In the genomic region with DNA sequence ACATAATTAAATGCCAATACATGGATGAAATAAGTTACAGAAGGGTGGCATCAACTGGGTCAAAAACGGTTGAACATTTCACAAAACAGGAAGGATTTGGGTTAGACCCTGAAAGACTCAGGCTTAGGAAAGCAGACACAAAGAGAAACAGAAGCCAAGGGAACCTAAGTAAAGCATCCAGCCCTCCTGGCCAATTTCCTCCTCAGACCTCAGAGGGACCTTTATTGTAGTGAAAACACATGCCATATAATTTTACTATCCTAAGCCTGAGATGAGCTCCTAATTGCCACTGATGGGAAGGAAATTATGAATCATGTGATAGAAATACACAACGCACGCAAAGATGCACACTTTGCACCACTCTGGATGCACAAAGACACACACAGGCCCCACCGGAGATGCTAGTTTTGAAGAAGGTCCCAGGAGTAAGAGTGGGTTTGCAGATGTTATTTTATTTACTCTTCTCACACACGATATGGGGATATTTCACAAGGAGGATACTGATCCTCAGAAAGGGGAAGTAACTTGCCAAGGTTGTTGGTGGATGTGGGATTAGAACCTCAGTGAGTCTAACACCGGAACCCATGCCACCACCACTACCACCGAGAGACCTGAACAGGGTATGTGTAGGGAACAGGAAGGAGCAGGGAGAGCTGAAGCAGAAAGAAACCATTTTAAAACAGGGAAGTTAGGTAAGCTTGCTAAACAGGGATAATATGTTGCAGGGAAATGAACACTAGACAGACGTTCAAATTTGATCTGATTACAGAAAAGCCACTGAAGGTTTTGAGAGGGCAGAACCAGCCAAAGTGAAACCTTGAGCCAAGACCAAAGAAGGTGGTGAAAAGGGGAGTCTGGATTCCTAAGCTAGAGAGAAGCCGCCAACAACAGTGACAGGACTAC, we compare ENCODE assay signal across 1 cellular context.
TF ChIP-seq lines count a peak whose summit lies in the region.

No MANE protein-coding gene starts in this region.

TF ChIP-seq in GM12878, 131 proteins besides CTCF, POLR2A, EP300 and RAD21:
- TF ChIP-seq, protein P1, sequence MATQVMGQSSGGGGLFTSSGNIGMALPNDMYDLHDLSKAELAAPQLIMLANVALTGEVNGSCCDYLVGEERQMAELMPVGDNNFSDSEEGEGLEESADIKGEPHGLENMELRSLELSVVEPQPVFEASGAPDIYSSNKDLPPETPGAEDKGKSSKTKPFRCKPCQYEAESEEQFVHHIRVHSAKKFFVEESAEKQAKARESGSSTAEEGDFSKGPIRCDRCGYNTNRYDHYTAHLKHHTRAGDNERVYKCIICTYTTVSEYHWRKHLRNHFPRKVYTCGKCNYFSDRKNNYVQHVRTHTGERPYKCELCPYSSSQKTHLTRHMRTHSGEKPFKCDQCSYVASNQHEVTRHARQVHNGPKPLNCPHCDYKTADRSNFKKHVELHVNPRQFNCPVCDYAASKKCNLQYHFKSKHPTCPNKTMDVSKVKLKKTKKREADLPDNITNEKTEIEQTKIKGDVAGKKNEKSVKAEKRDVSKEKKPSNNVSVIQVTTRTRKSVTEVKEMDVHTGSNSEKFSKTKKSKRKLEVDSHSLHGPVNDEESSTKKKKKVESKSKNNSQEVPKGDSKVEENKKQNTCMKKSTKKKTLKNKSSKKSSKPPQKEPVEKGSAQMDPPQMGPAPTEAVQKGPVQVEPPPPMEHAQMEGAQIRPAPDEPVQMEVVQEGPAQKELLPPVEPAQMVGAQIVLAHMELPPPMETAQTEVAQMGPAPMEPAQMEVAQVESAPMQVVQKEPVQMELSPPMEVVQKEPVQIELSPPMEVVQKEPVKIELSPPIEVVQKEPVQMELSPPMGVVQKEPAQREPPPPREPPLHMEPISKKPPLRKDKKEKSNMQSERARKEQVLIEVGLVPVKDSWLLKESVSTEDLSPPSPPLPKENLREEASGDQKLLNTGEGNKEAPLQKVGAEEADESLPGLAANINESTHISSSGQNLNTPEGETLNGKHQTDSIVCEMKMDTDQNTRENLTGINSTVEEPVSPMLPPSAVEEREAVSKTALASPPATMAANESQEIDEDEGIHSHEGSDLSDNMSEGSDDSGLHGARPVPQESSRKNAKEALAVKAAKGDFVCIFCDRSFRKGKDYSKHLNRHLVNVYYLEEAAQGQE (IDR thresholded peaks at IDR 0.05; ENCODE audit: low read depth, low read length) = no peak
- TF ChIP-seq, protein P2, sequence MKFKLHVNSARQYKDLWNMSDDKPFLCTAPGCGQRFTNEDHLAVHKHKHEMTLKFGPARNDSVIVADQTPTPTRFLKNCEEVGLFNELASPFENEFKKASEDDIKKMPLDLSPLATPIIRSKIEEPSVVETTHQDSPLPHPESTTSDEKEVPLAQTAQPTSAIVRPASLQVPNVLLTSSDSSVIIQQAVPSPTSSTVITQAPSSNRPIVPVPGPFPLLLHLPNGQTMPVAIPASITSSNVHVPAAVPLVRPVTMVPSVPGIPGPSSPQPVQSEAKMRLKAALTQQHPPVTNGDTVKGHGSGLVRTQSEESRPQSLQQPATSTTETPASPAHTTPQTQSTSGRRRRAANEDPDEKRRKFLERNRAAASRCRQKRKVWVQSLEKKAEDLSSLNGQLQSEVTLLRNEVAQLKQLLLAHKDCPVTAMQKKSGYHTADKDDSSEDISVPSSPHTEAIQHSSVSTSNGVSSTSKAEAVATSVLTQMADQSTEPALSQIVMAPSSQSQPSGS (IDR thresholded peaks at IDR 0.05; ENCODE audit: low read length) = no peak
- TF ChIP-seq CEBPB (IDR thresholded peaks at IDR 0.05; ENCODE audit: borderline replicate concordance in 1 of 2, low read depth in 2 of 2, low read length in 2 of 2) (no peak), ETV6 (conservative IDR thresholded peaks at IDR 0.05 in 1 of 2, IDR thresholded peaks at IDR 0.05 in 1 of 2; ENCODE audit: borderline replicate concordance in 1 of 2, low read depth in 1 of 2) (no peak), RFX5 (IDR thresholded peaks at IDR 0.05; ENCODE audit: low read depth, low read length) (no peak), HCFC1 (IDR thresholded peaks at IDR 0.05; ENCODE audit: low read length) (no peak), SMC3 (IDR thresholded peaks at IDR 0.05; ENCODE audit: borderline replicate concordance, low read length) (no peak), RUNX3 (IDR thresholded peaks at IDR 0.05; ENCODE audit: low read length) (no peak), MYB (IDR thresholded peaks at IDR 0.05; ENCODE audit: borderline replicate concordance, low read depth, low read length) (no peak), POLR2AphosphoS5 (IDR thresholded peaks at IDR 0.05; ENCODE audit: low read length) (no peak)
- TF ChIP-seq, protein P3, sequence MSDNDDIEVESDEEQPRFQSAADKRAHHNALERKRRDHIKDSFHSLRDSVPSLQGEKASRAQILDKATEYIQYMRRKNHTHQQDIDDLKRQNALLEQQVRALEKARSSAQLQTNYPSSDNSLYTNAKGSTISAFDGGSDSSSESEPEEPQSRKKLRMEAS (IDR thresholded peaks at IDR 0.05; ENCODE audit: low read depth, low read length) = no peak
